In genomic region chr4:39452153-39452859, GRCh38 we compare ENCODE assay signal across 1 cellular context.
TF ChIP-seq lines count a peak whose summit lies in the region.

No MANE protein-coding gene starts in this region.

TF ChIP-seq in K562, 482 proteins besides CTCF, POLR2A, EP300 and RAD21:
- peak; percentile 7; the same call in 1 of the 2 replicates for TF ChIP-seq MYNN (IDR thresholded peaks at IDR 0.05)
- TF ChIP-seq MYNN (CRISPR knock-in tag; IDR thresholded peaks at IDR 0.05): no peak
- no peak for TF ChIP-seq ZNF512 (tag; IDR thresholded peaks at IDR 0.05)
- 0 out of 4 replicates have a peak, but pooled peaks of 1 of the 2 experiments have one; percentile 45 for TF ChIP-seq BCLAF1 (IDR thresholded peaks at IDR 0.05; ENCODE audit: borderline replicate concordance in 1 of 2, control insufficient read depth in 1 of 2, low read depth in 2 of 2, low read length in 1 of 2)
- TF ChIP-seq ATF4 (CRISPR knock-in tag; IDR thresholded peaks at IDR 0.05): 0 out of 2 replicates have a peak, but pooled peaks have one; percentile 8
- TF ChIP-seq KDM5B (IDR thresholded peaks at IDR 0.05; ENCODE audit: insufficient replicate concordance, low read depth, low read length): peak; percentile 25
- peak; percentile 38; the same call in 1 of the 2 replicates for TF ChIP-seq POLR2AphosphoS5 (IDR thresholded peaks at IDR 0.05; ENCODE audit: control insufficient read depth, insufficient read depth, low read depth, low read length)
- no peak for TF ChIP-seq ETV5 (CRISPR knock-in tag; IDR thresholded peaks at IDR 0.05; ENCODE audit: low read depth)
- TF ChIP-seq MXI1 (IDR thresholded peaks at IDR 0.05; ENCODE audit: low read depth, low read length): no peak
- TF ChIP-seq SUPT5H (IDR thresholded peaks at IDR 0.05): 0 out of 2 replicates have a peak, but pooled peaks have one; percentile 10
- TF ChIP-seq THAP7 (CRISPR knock-in tag; IDR thresholded peaks at IDR 0.05): no peak
